2 cellular contexts compared by ENCODE assay signal in the genomic region with DNA sequence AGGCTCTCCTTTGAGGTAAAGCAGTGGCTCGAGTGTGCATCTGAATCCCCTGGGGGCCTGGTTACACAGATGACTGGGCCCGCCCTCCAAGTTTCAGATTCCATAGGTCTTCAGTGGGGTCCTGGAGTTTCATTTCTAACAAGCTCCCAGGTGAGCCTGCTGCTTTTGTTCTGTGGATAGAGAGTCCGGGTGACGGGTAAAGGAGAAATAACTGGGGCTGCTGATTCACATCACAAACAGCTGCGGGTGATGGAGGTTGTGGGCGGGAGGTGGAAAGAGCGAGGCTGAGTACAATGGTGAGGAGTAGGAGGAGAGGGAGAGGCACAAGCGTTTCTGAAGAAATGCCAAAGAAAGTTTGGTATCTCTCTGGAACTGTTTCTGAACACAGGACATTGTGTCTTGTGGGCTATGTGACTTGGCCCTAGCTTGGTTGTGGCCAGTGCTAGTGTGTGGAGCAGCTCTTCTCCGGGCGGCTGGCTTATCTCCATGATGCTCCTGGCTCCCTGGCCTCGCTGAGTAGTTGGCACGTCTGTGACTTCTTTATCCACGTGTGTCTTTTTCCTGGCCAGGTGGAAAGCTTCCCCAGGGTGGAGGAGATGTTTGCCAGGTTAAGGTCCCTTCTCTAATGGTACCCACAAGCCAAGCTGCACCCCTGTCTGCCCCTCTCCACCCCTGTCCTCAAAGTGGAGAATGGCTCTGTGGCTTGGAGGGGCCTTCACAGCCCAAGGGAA.
TF ChIP-seq lines count a peak whose summit lies in the region.

No MANE protein-coding gene starts in this region.

TF ChIP-seq in IMR-90, 13 proteins besides CTCF, POLR2A, EP300 and RAD21:
- TF ChIP-seq BHLHE40 (IDR thresholded peaks at IDR 0.05; ENCODE audit: low read depth, low read length) (no peak), NFE2L2 (IDR thresholded peaks at IDR 0.05; ENCODE audit: low read depth, low read length) (no peak), SMC3 (IDR thresholded peaks at IDR 0.05; ENCODE audit: low read depth, low read length) (no peak)
- TF ChIP-seq, protein P1, sequence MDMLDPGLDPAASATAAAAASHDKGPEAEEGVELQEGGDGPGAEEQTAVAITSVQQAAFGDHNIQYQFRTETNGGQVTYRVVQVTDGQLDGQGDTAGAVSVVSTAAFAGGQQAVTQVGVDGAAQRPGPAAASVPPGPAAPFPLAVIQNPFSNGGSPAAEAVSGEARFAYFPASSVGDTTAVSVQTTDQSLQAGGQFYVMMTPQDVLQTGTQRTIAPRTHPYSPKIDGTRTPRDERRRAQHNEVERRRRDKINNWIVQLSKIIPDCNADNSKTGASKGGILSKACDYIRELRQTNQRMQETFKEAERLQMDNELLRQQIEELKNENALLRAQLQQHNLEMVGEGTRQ (IDR thresholded peaks at IDR 0.05; ENCODE audit: low read depth, low read length): no peak
TF ChIP-seq in IMR-90: peak in this region for 0.

TF ChIP-seq in GM12878, 131 proteins besides CTCF, POLR2A, EP300 and RAD21:
- TF ChIP-seq, protein P2, sequence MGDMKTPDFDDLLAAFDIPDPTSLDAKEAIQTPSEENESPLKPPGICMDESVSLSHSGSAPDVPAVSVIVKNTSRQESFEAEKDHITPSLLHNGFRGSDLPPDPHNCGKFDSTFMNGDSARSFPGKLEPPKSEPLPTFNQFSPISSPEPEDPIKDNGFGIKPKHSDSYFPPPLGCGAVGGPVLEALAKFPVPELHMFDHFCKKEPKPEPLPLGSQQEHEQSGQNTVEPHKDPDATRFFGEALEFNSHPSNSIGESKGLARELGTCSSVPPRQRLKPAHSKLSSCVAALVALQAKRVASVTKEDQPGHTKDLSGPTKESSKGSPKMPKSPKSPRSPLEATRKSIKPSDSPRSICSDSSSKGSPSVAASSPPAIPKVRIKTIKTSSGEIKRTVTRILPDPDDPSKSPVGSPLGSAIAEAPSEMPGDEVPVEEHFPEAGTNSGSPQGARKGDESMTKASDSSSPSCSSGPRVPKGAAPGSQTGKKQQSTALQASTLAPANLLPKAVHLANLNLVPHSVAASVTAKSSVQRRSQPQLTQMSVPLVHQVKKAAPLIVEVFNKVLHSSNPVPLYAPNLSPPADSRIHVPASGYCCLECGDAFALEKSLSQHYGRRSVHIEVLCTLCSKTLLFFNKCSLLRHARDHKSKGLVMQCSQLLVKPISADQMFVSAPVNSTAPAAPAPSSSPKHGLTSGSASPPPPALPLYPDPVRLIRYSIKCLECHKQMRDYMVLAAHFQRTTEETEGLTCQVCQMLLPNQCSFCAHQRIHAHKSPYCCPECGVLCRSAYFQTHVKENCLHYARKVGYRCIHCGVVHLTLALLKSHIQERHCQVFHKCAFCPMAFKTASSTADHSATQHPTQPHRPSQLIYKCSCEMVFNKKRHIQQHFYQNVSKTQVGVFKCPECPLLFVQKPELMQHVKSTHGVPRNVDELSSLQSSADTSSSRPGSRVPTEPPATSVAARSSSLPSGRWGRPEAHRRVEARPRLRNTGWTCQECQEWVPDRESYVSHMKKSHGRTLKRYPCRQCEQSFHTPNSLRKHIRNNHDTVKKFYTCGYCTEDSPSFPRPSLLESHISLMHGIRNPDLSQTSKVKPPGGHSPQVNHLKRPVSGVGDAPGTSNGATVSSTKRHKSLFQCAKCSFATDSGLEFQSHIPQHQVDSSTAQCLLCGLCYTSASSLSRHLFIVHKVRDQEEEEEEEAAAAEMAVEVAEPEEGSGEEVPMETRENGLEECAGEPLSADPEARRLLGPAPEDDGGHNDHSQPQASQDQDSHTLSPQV (IDR thresholded peaks at IDR 0.05): no peak
- TF ChIP-seq IKZF2 (IDR thresholded peaks at IDR 0.05) (peak; percentile 46 to 65), RUNX3 (IDR thresholded peaks at IDR 0.05; ENCODE audit: low read length) (0 out of 2 replicates have a peak, but pooled peaks have one; percentile 26), IKZF1 (conservative IDR thresholded peaks at IDR 0.05) (peak; percentile 41), MEF2B (IDR thresholded peaks at IDR 0.05; ENCODE audit: partially characterized antibody, poor library complexity, severe bottlenecking) (peak; percentile 64), TCF12 (IDR thresholded peaks at IDR 0.05; ENCODE audit: low read depth, low read length) (0 out of 2 replicates have a peak, but pooled peaks have one; percentile 32), TCF3 (IDR thresholded peaks at IDR 0.05; ENCODE audit: borderline replicate concordance, insufficient read depth, low read depth, low read length) (no peak), EED (IDR thresholded peaks at IDR 0.05; ENCODE audit: low read depth) (0 out of 2 replicates have a peak, but pooled peaks have one; percentile 39)
TF ChIP-seq in GM12878: peak in this region for 6.
